In the genomic region with DNA sequence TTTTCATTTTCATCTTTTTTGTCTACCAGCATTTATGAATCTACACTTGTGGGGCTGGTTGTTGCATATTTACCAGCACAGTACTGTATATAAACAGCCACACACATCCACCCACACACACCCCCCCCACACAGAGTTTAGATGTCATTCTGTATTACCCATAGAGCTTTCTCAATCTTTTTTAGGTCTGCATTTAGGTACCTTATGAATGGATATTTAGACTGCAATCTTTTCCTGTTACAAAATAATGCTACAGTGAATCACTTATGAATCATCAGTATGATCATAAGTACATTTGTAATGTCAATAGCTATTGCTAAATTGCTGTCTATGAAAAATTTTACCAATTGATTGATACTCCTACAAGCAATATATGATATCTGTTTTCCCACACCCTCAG, we compare ENCODE assay signal across 11 cellular contexts.
DNase-seq lines count a peak whose midpoint lies in the region; ATAC-seq and TF ChIP-seq lines count a peak whose summit lies in the region.
"Had no signal": no experiment of that assay in that cellular context is flagged by ENCODE, and none has a peak within 500 bp of the region (broad histone marks: within the 10 kb centered on the region; RNA-seq: fewer than 3 reads in every experiment).

No MANE protein-coding gene starts in this region.

- peak overlapping the region; percentile 46 for H3K27ac Mint-ChIP-seq in activated naive CD8-positive, alpha-beta T cell treated with anti-CD3 and anti-CD28 coated beads, Interleukin-2, amount 50 U/mL, for 24 hours

- H3K4me1 ChIP-seq in IMR-90 (ENCODE audit: control insufficient read depth, insufficient read depth, low read length) = peaks cover 10% of the 10 kb centered on the region
- H3K4me1 ChIP-seq in osteoblast (ENCODE audit: insufficient read depth, low read length) = peaks cover 54% of the 10 kb centered on the region

- H3K36me3 Mint-ChIP-seq in activated naive CD8-positive, alpha-beta T cell treated with anti-CD3 and anti-CD28 coated beads, Interleukin-2, amount 50 U/mL, for 24 hours (ENCODE audit: low read depth) = peaks cover 4% of the 10 kb centered on the region

- H3K9ac ChIP-seq in IMR-90 (ENCODE audit: low read depth, low read length) = no peak overlapping the region

- no peak overlapping the region for H2BK15ac ChIP-seq in IMR-90 (ENCODE audit: low read depth, low read length)

- DNase-seq in EL = peak; percentile 54
- DNase-seq in IMR-90 = peak; percentile 80
- DNase-seq in activated naive CD8-positive, alpha-beta T cell treated with anti-CD3 and anti-CD28 coated beads, Interleukin-2, amount 50 U/mL, for 24 hours = peak; percentile 20
- peak; percentile 46 for DNase-seq in osteoblast (ENCODE audit: insufficient read length, low spot score, missing footprints)
- DNase-seq in GM19238 (ENCODE audit: insufficient read length, low spot score) = no peak
- no peak for DNase-seq in OCI-M1 (lab: John Stamatoyannopoulos, UW)
- DNase-seq in Right ventricle myocardium inferior (ENCODE audit: missing footprints) = no peak
- no peak for DNase-seq in GOT3 (lab: John Stamatoyannopoulos, UW)
- DNase-seq: DMS79 treated with DMSO at 0.1 percent for 48 hours, NCI-H510A, WERI-Rb-1 had no signal

- H2AFZ ChIP-seq in IMR-90 (replicated peaks; ENCODE audit: low read length, poor library complexity) = no peak overlapping the region
- no peak overlapping the region for H2AFZ ChIP-seq in osteoblast (ENCODE audit: low read length)

- no peak for TF ChIP-seq RAD21 in IMR-90 (IDR thresholded peaks at IDR 0.05; ENCODE audit: low read length)

- H4K91ac ChIP-seq in IMR-90 (ENCODE audit: insufficient read depth, low read depth, low read length) = no peak overlapping the region

- no peaks in the 10 kb centered on the region for H3K79me2 ChIP-seq in osteoblast (ENCODE audit: insufficient read depth, low read length)

- no peaks in the 10 kb centered on the region for H3K79me1 ChIP-seq in IMR-90 (ENCODE audit: low read depth in 1 of 2, low read length in 2 of 2)

- no peaks in the 10 kb centered on the region for H3K27me3 Mint-ChIP-seq in activated naive CD8-positive, alpha-beta T cell treated with anti-CD3 and anti-CD28 coated beads, Interleukin-2, amount 50 U/mL, for 24 hours

- no peak overlapping the region for H3K4me3 Mint-ChIP-seq in activated naive CD8-positive, alpha-beta T cell treated with anti-CD3 and anti-CD28 coated beads, Interleukin-2, amount 50 U/mL, for 24 hours

- no peak overlapping the region for H2AK9ac ChIP-seq in IMR-90 (replicated peaks; ENCODE audit: low read depth, low read length, poor library complexity)

- no peaks in the 10 kb centered on the region for H3K9me3 Mint-ChIP-seq in activated naive CD8-positive, alpha-beta T cell treated with anti-CD3 and anti-CD28 coated beads, Interleukin-2, amount 50 U/mL, for 24 hours

- CTCF ChIA-PET in IMR-90 (lab: Yijun Ruan, JAX) = interaction anchor here (1.2 kb wide), 1 partner anchor 10 kb away, joined by 3 read pairs; no protein-coding TSS in a partner anchor

- peak overlapping the region; percentile 38; the same call in 1 of the 2 replicates for H3K18ac ChIP-seq in IMR-90 (ENCODE audit: low read depth, low read length)

- dilution Hi-C loops in IMR-90 (cut with HindIII; ENCODE audit: low sequenced_read_pairs, unreplicated experiment) = no loop called here

- H4K20me1 ChIP-seq in IMR-90 (ENCODE audit: insufficient read depth, low read length) (no peaks in the 10 kb centered on the region), osteoblast (ENCODE audit: insufficient read depth, low read length) (no peaks in the 10 kb centered on the region)

- POLR2A ChIA-PET in IMR-90 (lab: Charles Lee; ENCODE audit: unreplicated experiment) = no interaction called here

- TF ChIP-seq CTCF in IMR-90 (conservative IDR thresholded peaks at IDR 0.05; ENCODE audit: low read depth, low read length) (no peak), osteoblast (IDR thresholded peaks at IDR 0.05; ENCODE audit: extremely low read depth, low read depth, low read length) (no peak)

- peak overlapping the region in 1 of 2 experiments; percentile 7; a peak in 1 of 4 replicates for H4K8ac ChIP-seq in IMR-90 (ENCODE audit: low read depth in 2 of 2, low read length in 2 of 2)

- H3K56ac ChIP-seq in IMR-90 (ENCODE audit: extremely low read depth, insufficient read depth, low read length) = no peak overlapping the region

- no peak overlapping the region for H3K23ac ChIP-seq in IMR-90 (ENCODE audit: low read depth, low read length)

- peaks cover 51% of the 10 kb centered on the region for H3K4me1 Mint-ChIP-seq in activated naive CD8-positive, alpha-beta T cell treated with anti-CD3 and anti-CD28 coated beads, Interleukin-2, amount 50 U/mL, for 24 hours

- no peak overlapping the region for H2BK20ac ChIP-seq in IMR-90 (ENCODE audit: low read depth, low read length)

- H3K27ac ChIP-seq in IMR-90 (ENCODE audit: insufficient read depth, low read length) (no peak overlapping the region), osteoblast (ENCODE audit: low read depth, low read length) (peak overlapping the region; percentile 77)
- H3K27ac ChIP-seq: WERI-Rb-1 had no signal

- no peak overlapping the region for H3K4ac ChIP-seq in IMR-90 (ENCODE audit: low read depth, low read length)

- no peak overlapping the region for H2AK5ac ChIP-seq in IMR-90 (ENCODE audit: low read depth, low read length)

- no TSS peak for BruUV-seq in IMR-90 (replicated peaks; lab: Mats Ljungman, UMichigan)

- H3K4me3 ChIP-seq in IMR-90 (ENCODE audit: insufficient read depth, low read depth, low read length) (no peak overlapping the region), osteoblast (ENCODE audit: insufficient read depth, low read length) (no peak overlapping the region)

- H2BK5ac ChIP-seq in IMR-90 (ENCODE audit: low read depth, low read length, poor library complexity, severe bottlenecking) = peak overlapping the region; percentile 84

- intact Hi-C loops in IMR-90 (cut with micrococcal nuclease) (no loop called here), Right ventricle myocardium inferior (cut with DNase I) (no loop called here)

- no peaks in the 10 kb centered on the region for H3K9me3 ChIP-seq in IMR-90 (ENCODE audit: control insufficient read depth, insufficient read depth, low read length)
- H3K9me3 ChIP-seq in osteoblast (ENCODE audit: low read depth, low read length) = no peaks in the 10 kb centered on the region

- H3K27me3 ChIP-seq in IMR-90 (ENCODE audit: control insufficient read depth, insufficient read depth, low read length) = no peaks in the 10 kb centered on the region
- no peaks in the 10 kb centered on the region for H3K27me3 ChIP-seq in osteoblast (ENCODE audit: insufficient read depth, low read length)

- H3K14ac ChIP-seq in IMR-90 (replicated peaks; ENCODE audit: low read depth, low read length) = no peak overlapping the region

- H3K9me1 ChIP-seq in IMR-90 (ENCODE audit: insufficient read depth, low read length) = peaks cover 10% of the 10 kb centered on the region

- TF ChIP-seq POLR2A in IMR-90 (IDR thresholded peaks at IDR 0.05; ENCODE audit: low read depth, low read length) = no peak

- H2BK120ac ChIP-seq in IMR-90 (ENCODE audit: low read depth, low read length) = peak overlapping the region; percentile 88; the same call in 1 of the 2 replicates

- H3K36me3 ChIP-seq in IMR-90 (ENCODE audit: control insufficient read depth, insufficient read depth, low read length) (no peaks in the 10 kb centered on the region), osteoblast (ENCODE audit: insufficient read depth, low read length) (no peaks in the 10 kb centered on the region)
- H3K36me3 ChIP-seq: WERI-Rb-1 had no signal

- no peak; the same call in 1 of the 2 replicates for ATAC-seq in IMR-90 (ENCODE audit: low read depth)
- ATAC-seq in activated naive CD8-positive, alpha-beta T cell treated with anti-CD3 and anti-CD28 coated beads, Interleukin-2, amount 50 U/mL, for 24 hours = peak; percentile 15
- ATAC-seq in Right ventricle myocardium inferior = no peak

- H4K5ac ChIP-seq in IMR-90 (ENCODE audit: low read depth, low read length) = no peak overlapping the region

- H3K4me2 ChIP-seq in IMR-90 (ENCODE audit: low read depth, low read length) (no peak overlapping the region), osteoblast (ENCODE audit: insufficient read depth, low read length) (peak overlapping the region; percentile 23)

- in situ Hi-C loops in IMR-90 (cut with MboI; ENCODE audit: low sequenced_read_pairs) = no loop called here

TF ChIP-seq in IMR-90, 13 proteins besides CTCF, POLR2A, EP300 and RAD21:
- TF ChIP-seq RFX5 (IDR thresholded peaks at IDR 0.05; ENCODE audit: low read depth, low read length) (no peak), MXI1 (IDR thresholded peaks at IDR 0.05; ENCODE audit: borderline replicate concordance, low read depth, low read length) (no peak), FOS (IDR thresholded peaks at IDR 0.05; ENCODE audit: low read depth, low read length) (peak; percentile 88), NFE2L2 (IDR thresholded peaks at IDR 0.05; ENCODE audit: low read depth, low read length) (no peak), RCOR1 (IDR thresholded peaks at IDR 0.05; ENCODE audit: insufficient replicate concordance, low read length) (no peak), CEBPB (IDR thresholded peaks at IDR 0.05; ENCODE audit: low read depth, low read length) (peak; percentile 92), SMC3 (IDR thresholded peaks at IDR 0.05; ENCODE audit: low read depth, low read length) (no peak), BHLHE40 (IDR thresholded peaks at IDR 0.05; ENCODE audit: low read depth, low read length) (no peak), MAZ (IDR thresholded peaks at IDR 0.05; ENCODE audit: borderline replicate concordance, low read depth, low read length) (no peak), CHD1 (IDR thresholded peaks at IDR 0.05; ENCODE audit: low read depth, low read length) (no peak)
- TF ChIP-seq, protein P1, sequence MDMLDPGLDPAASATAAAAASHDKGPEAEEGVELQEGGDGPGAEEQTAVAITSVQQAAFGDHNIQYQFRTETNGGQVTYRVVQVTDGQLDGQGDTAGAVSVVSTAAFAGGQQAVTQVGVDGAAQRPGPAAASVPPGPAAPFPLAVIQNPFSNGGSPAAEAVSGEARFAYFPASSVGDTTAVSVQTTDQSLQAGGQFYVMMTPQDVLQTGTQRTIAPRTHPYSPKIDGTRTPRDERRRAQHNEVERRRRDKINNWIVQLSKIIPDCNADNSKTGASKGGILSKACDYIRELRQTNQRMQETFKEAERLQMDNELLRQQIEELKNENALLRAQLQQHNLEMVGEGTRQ (IDR thresholded peaks at IDR 0.05; ENCODE audit: low read depth, low read length) = no peak

Comparison
In these comparisons a context has a peak if more than half of its experiments do, and no peak if none do; other contexts are left out.
1. DNase-seq: peak in EL (single experiment), IMR-90 (single experiment), activated naive CD8-positive, alpha-beta T cell treated with anti-CD3 and anti-CD28 coated beads, Interleukin-2, amount 50 U/mL, for 24 hours (single experiment) and osteoblast (single experiment); none in GM19238 (single experiment), OCI-M1 (single experiment), Right ventricle myocardium inferior (single experiment) and GOT3 (single experiment).